Comparison of ENCODE assay signal across 1 cellular context in the genomic region with DNA sequence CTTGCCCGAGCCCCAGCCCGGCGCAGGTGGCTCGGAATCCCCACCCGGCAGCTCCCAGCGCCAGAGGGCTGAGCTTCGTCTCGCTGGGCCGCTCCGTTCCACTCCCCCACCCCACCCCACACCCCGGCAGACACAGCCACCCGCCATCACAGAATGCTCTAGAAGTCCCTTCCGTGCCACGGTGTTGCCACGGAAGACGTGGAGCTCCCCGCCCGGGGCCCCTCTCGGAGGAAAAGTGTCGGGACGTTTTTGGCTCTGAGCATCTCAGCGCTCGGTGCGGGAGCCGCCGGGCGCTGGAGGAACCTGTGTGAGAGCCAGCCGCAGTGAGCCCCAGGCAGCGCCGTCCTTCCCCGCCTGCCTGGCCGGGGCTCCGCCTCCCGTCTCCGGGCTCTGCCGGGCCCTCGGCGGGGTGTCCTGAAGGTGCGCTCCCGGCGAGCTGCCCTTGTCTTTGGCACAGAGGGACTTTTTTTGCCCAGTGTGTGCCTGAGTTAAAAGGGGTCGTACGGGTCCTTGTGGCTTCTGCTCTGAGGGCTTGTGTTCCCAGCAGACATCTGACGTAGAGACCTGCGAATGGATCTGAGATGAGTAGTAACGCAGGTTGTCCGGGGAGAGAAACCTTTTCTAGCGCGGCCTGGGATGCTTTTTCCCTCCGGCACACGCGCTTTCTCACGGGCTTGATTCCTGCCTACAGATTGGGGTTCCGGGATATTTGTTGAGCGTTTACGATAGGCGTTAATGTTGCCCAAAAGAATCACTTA.
TF ChIP-seq lines count a peak whose summit lies in the region.

No MANE protein-coding gene starts in this region.

TF ChIP-seq in HCT116, 20 proteins besides CTCF, POLR2A, EP300 and RAD21 (continued from another document):
- TF ChIP-seq, protein P1, sequence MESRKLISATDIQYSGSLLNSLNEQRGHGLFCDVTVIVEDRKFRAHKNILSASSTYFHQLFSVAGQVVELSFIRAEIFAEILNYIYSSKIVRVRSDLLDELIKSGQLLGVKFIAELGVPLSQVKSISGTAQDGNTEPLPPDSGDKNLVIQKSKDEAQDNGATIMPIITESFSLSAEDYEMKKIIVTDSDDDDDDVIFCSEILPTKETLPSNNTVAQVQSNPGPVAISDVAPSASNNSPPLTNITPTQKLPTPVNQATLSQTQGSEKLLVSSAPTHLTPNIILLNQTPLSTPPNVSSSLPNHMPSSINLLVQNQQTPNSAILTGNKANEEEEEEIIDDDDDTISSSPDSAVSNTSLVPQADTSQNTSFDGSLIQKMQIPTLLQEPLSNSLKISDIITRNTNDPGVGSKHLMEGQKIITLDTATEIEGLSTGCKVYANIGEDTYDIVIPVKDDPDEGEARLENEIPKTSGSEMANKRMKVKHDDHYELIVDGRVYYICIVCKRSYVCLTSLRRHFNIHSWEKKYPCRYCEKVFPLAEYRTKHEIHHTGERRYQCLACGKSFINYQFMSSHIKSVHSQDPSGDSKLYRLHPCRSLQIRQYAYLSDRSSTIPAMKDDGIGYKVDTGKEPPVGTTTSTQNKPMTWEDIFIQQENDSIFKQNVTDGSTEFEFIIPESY (IDR thresholded peaks at IDR 0.05; ENCODE audit: extremely low read depth, insufficient replicate concordance, low read length): no peak
- TF ChIP-seq, protein P2, sequence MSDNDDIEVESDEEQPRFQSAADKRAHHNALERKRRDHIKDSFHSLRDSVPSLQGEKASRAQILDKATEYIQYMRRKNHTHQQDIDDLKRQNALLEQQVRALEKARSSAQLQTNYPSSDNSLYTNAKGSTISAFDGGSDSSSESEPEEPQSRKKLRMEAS (IDR thresholded peaks at IDR 0.05): no peak
- TF ChIP-seq CBX3 (IDR thresholded peaks at IDR 0.05; ENCODE audit: low read depth) (no peak), EGR1 (IDR thresholded peaks at IDR 0.05; ENCODE audit: low read depth) (no peak), EZH2phosphoT487 (IDR thresholded peaks at IDR 0.05; ENCODE audit: borderline replicate concordance) (no peak), ZNF274 (IDR thresholded peaks at IDR 0.05; ENCODE audit: low read depth, low read length) (no peak)
